ENCODE assay signal across 12 cellular contexts in the genomic region with DNA sequence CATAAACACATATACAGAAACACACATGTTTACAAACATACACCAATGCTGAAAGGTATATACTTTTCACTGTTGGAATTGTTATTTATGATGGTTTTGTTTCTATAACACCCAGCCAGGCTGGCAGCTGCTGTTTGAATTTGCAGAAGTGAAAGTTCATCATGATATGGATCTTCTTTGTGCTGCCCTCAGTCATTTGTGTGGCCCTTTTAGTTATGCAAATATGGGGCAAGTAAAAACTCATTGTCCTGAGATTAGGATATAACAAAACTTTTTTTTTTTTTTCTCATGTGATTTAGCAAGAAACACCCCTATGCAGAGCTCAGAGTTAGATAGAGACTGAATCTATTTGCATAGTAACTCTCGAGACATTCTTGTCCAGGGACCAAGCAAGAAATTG.
DNase-seq lines count a peak whose midpoint lies in the region; ATAC-seq and TF ChIP-seq lines count a peak whose summit lies in the region.
"Had no signal": no experiment of that assay in that cellular context is flagged by ENCODE, and none has a peak within 500 bp of the region (broad histone marks: within the 10 kb centered on the region; RNA-seq: fewer than 3 reads in every experiment).

No MANE protein-coding gene starts in this region.

- no peak overlapping the region for H3K4me3 ChIP-seq in GM06990 (replicated peaks; ENCODE audit: low read depth, low read length)
- no peak overlapping the region; the same call in 1 of the 2 replicates for H3K4me3 ChIP-seq in HUES48 (ENCODE audit: low read depth, low read length)
- no peak overlapping the region for H3K4me3 ChIP-seq in right lobe of liver
- H3K4me3 ChIP-seq: transverse colon had no signal

- H3K27me3 Mint-ChIP-seq in activated T-helper 17 cell treated with anti-CD3 and anti-CD28 coated beads, Interleukin-2, amount 50 U/mL, for 72 hours, result no peaks in the 10 kb centered on the region
- no peaks in the 10 kb centered on the region for H3K27me3 Mint-ChIP-seq in activated T-helper 1 cell treated with anti-CD3 and anti-CD28 coated beads, Interleukin-12 subunit alpha, Interleukin-12 subunit beta, Interleukin-2, Interleukin-4 antibody, amounts not matched to agents 30 ng/mL and 10 ng/mL and 1 ng/mL, durations not matched to agents 14 hours and 24 hours and 36 hours (ENCODE audit: insufficient read depth)

- 50% methylated on average over 1 of the region's 1 CpG for whole genome bisulfite sequencing in right lobe of liver (ENCODE audit: insufficient coverage, low coverage, low lambda C conversion rate, missing lambda C conversion rate)

- H3K27ac ChIP-seq in HUES48 (ENCODE audit: low read depth, low read length) (peak overlapping the region; percentile 72), right lobe of liver (no peak overlapping the region)
- H3K27ac ChIP-seq: transverse colon had no signal

- peak; percentile 94 for ATAC-seq in GM19463 (IDR thresholded peaks at IDR 0.05; ENCODE audit: unreplicated experiment)
- ATAC-seq in HG02938 (IDR thresholded peaks at IDR 0.05; ENCODE audit: unreplicated experiment), result peak; percentile 94
- no peak for ATAC-seq in right lobe of liver
- ATAC-seq in activated T-helper 17 cell treated with anti-CD3 and anti-CD28 coated beads, Interleukin-2, amount 50 U/mL, for 72 hours (replicated peaks), result no peak

- DNase-seq in GM06990 (ENCODE audit: extremely low read depth, insufficient read length) (peak; percentile 42), right lobe of liver (no peak)
- DNase-seq in activated CD4-positive, CD25-positive, alpha-beta regulatory T cell treated with anti-CD3 and anti-CD28 coated beads, Interleukin-2, amount 50 U/mL, for 72 hours, result no peak
- DNase-seq in activated T-helper 1 cell treated with anti-CD3 and anti-CD28 coated beads, Interleukin-12 subunit alpha, Interleukin-12 subunit beta, Interleukin-2, Interleukin-4 antibody, amounts not matched to agents 30 ng/mL and 10 ng/mL and 1 ng/mL, durations not matched to agents 14 hours and 24 hours and 36 hours (ENCODE audit: low spot score), result no peak
- DNase-seq: ACHN, activated gamma-delta T cell, NCI-H146, transverse colon had no signal

- TF ChIP-seq CTCF in GM06990 (IDR thresholded peaks at IDR 0.05; ENCODE audit: insufficient read depth, low read length, poor library complexity, severe bottlenecking) (no peak), right lobe of liver (IDR thresholded peaks at IDR 0.05) (no peak)

- H3K4me1 ChIP-seq in HUES48 (ENCODE audit: control insufficient read depth, insufficient read depth, low read length), result peaks cover 17% of the 10 kb centered on the region
- no peaks in the 10 kb centered on the region for H3K4me1 ChIP-seq in right lobe of liver
- H3K4me1 ChIP-seq: transverse colon had no signal

- H3K9me3 ChIP-seq in HUES48 (ENCODE audit: control insufficient read depth, insufficient read depth, low read length) (peaks cover 15% of the 10 kb centered on the region), right lobe of liver (no peaks in the 10 kb centered on the region)
- H3K9me3 ChIP-seq: transverse colon had no signal

- intact Hi-C loops in right lobe of liver (cut with DNase I), result no loop called here
- intact Hi-C loops in activated T-helper 1 cell treated with anti-CD3 and anti-CD28 coated beads, Interleukin-12 subunit alpha, Interleukin-12 subunit beta, Interleukin-2, Interleukin-4 antibody, amounts not matched to agents 30 ng/mL and 10 ng/mL and 1 ng/mL, durations not matched to agents 14 hours and 24 hours and 36 hours (cut with micrococcal nuclease), result no loop called here

- no peaks in the 10 kb centered on the region for H3K9me3 Mint-ChIP-seq in activated T-helper 17 cell treated with anti-CD3 and anti-CD28 coated beads, Interleukin-2, amount 50 U/mL, for 72 hours
- no peaks in the 10 kb centered on the region for H3K9me3 Mint-ChIP-seq in activated T-helper 1 cell treated with anti-CD3 and anti-CD28 coated beads, Interleukin-12 subunit alpha, Interleukin-12 subunit beta, Interleukin-2, Interleukin-4 antibody, amounts not matched to agents 30 ng/mL and 10 ng/mL and 1 ng/mL, durations not matched to agents 14 hours and 24 hours and 36 hours

- no peaks in the 10 kb centered on the region for H3K4me1 Mint-ChIP-seq in activated T-helper 17 cell treated with anti-CD3 and anti-CD28 coated beads, Interleukin-2, amount 50 U/mL, for 72 hours
- no peaks in the 10 kb centered on the region for H3K4me1 Mint-ChIP-seq in activated T-helper 1 cell treated with anti-CD3 and anti-CD28 coated beads, Interleukin-12 subunit alpha, Interleukin-12 subunit beta, Interleukin-2, Interleukin-4 antibody, amounts not matched to agents 30 ng/mL and 10 ng/mL and 1 ng/mL, durations not matched to agents 14 hours and 24 hours and 36 hours (ENCODE audit: low read depth)

- no peak for TF ChIP-seq POLR2A in right lobe of liver (IDR thresholded peaks at IDR 0.05)

- no peaks in the 10 kb centered on the region for H3K36me3 ChIP-seq in GM06990 (ENCODE audit: control insufficient read depth, insufficient read depth, low read length)
- H3K36me3 ChIP-seq in HUES48 (ENCODE audit: control insufficient read depth, insufficient read depth, low read length), result no peaks in the 10 kb centered on the region
- H3K36me3 ChIP-seq in right lobe of liver, result no peaks in the 10 kb centered on the region
- H3K36me3 ChIP-seq: transverse colon had no signal

- no peak overlapping the region for H3K9ac ChIP-seq in HUES48 (ENCODE audit: low read depth, low read length)

- no peak overlapping the region for H3K4me3 Mint-ChIP-seq in activated T-helper 17 cell treated with anti-CD3 and anti-CD28 coated beads, Interleukin-2, amount 50 U/mL, for 72 hours
- no peak overlapping the region for H3K4me3 Mint-ChIP-seq in activated T-helper 1 cell treated with anti-CD3 and anti-CD28 coated beads, Interleukin-12 subunit alpha, Interleukin-12 subunit beta, Interleukin-2, Interleukin-4 antibody, amounts not matched to agents 30 ng/mL and 10 ng/mL and 1 ng/mL, durations not matched to agents 14 hours and 24 hours and 36 hours

- no peaks in the 10 kb centered on the region for H3K36me3 Mint-ChIP-seq in activated T-helper 17 cell treated with anti-CD3 and anti-CD28 coated beads, Interleukin-2, amount 50 U/mL, for 72 hours (ENCODE audit: low read depth)
- H3K36me3 Mint-ChIP-seq in activated T-helper 1 cell treated with anti-CD3 and anti-CD28 coated beads, Interleukin-12 subunit alpha, Interleukin-12 subunit beta, Interleukin-2, Interleukin-4 antibody, amounts not matched to agents 30 ng/mL and 10 ng/mL and 1 ng/mL, durations not matched to agents 14 hours and 24 hours and 36 hours (ENCODE audit: low read depth), result no peaks in the 10 kb centered on the region

- no peak overlapping the region for H3K27ac Mint-ChIP-seq in activated T-helper 17 cell treated with anti-CD3 and anti-CD28 coated beads, Interleukin-2, amount 50 U/mL, for 72 hours
- H3K27ac Mint-ChIP-seq in activated T-helper 1 cell treated with anti-CD3 and anti-CD28 coated beads, Interleukin-12 subunit alpha, Interleukin-12 subunit beta, Interleukin-2, Interleukin-4 antibody, amounts not matched to agents 30 ng/mL and 10 ng/mL and 1 ng/mL, durations not matched to agents 14 hours and 24 hours and 36 hours, result no peak overlapping the region

- H3K27me3 ChIP-seq in GM06990 (replicated peaks; ENCODE audit: control insufficient read depth, insufficient read depth, low read length) (no peaks in the 10 kb centered on the region), HUES48 (ENCODE audit: control insufficient read depth, insufficient read depth, low read length) (0 out of 2 replicates have a peak, but pooled peaks cover 2% of the 10 kb centered on the region), right lobe of liver (no peaks in the 10 kb centered on the region)
- H3K27me3 ChIP-seq: transverse colon had no signal

Comparison
In these comparisons a context has a peak if more than half of its experiments do, and no peak if none do; other contexts are left out.
1. ATAC-seq: peak in GM19463 (single experiment) and HG02938 (single experiment); none in right lobe of liver (0 of 4) and activated T-helper 17 cell treated with anti-CD3 and anti-CD28 coated beads, Interleukin-2, amount 50 U/mL, for 72 hours (single experiment).